ENCODE assay signal across 1 cellular context in genomic region chr7:38178004-38178694, GRCh38.
TF ChIP-seq lines count a peak whose summit lies in the region.

TSS of gene STARD3NL (plus strand) at chr7:38178245. CDS start at chr7:38207505, 29,260 bp downstream.

TF ChIP-seq in K562, 482 proteins besides CTCF, POLR2A, EP300 and RAD21 (continued from another document):
- TF ChIP-seq, protein P1, sequence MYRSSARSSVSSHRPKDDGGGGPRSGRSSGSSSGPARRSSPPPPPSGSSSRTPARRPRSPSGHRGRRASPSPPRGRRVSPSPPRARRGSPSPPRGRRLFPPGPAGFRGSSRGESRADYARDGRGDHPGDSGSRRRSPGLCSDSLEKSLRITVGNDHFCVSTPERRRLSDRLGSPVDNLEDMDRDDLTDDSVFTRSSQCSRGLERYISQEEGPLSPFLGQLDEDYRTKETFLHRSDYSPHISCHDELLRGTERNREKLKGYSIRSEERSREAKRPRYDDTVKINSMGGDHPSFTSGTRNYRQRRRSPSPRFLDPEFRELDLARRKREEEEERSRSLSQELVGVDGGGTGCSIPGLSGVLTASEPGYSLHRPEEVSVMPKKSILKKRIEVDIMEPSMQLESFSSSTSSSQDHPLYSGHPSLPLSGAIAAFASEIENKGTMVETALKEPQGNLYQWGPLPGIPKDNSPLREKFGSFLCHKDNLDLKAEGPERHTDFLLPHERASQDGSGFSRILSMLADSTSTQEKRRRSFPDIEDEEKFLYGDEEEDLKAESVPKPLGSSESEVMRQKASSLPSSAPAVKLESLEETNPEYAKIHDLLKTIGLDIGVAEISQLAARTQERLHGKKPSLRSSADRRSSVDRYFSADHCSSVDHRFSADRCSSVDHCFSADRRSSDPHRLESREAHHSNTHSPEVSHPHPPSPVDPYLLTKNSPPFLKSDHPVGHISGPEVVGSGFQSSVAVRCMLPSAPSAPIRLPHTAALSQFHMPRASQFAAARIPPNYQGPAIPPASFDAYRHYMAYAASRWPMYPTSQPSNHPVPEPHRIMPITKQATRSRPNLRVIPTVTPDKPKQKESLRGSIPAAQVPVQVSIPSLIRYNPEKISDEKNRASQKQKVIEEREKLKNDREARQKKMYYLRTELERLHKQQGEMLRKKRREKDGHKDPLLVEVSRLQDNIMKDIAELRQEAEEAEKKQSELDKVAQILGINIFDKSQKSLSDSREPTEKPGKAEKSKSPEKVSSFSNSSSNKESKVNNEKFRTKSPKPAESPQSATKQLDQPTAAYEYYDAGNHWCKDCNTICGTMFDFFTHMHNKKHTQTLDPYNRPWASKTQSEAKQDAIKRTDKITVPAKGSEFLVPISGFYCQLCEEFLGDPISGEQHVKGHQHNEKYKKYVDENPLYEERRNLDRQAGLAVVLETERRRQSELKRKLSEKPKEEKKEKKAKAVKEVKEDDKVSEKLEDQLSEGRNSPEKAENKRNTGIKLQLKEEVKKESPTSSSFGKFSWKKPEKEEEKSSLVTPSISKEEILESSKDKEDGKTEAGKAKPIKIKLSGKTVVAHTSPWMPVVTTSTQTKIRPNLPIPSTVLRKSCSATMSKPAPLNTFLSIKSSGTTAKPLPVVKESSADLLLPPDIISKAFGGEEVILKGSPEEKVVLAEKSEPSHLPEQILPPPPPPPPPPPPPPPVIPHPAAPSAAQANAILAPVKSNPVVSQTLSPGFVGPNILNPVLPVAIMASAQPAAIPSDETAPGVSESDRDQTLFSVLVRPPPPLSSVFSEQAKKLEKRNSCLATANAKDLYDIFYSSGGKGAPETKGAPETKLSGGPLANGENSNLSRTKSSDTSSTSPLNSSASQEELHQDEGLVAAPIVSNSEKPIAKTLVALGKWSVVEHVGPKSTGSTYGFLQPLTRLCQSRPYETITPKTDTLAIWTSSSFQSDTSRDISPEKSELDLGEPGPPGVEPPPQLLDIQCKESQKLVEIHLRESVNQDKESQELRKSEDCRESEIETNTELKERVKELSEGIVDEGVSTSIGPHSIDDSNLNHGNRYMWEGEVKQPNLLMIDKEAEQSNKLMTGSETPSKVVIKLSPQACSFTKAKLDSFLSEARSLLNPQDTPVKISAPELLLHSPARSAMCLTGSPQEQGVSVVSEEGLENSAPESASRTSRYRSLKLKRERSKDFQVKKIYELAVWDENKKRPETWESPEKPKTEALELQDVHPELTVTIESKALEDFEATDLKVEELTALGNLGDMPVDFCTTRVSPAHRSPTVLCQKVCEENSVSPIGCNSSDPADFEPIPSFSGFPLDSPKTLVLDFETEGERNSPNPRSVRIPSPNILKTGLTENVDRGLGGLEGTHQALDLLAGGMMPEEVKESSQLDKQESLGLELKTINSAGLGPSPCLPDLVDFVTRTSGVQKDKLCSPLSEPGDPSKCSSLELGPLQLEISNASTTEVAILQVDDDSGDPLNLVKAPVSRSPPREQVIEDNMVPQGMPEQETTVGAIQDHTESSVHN (IDR thresholded peaks at IDR 0.05; ENCODE audit: borderline replicate concordance in 1 of 2, low read depth in 1 of 2) = no peak
- TF ChIP-seq MCM7 (IDR thresholded peaks at IDR 0.05) (no peak), HSF4 (CRISPR knock-in tag; IDR thresholded peaks at IDR 0.05; ENCODE audit: borderline replicate concordance) (no peak), MEIS2 (IDR thresholded peaks at IDR 0.05; ENCODE audit: partially characterized antibody) (peak; percentile 39), NEUROD1 (IDR thresholded peaks at IDR 0.05; ENCODE audit: borderline replicate concordance, low read depth, low read length, partially characterized antibody) (peak; percentile 73), U2AF1 (optimal IDR thresholded peaks at IDR 0.05; ENCODE audit: low read depth, low read length) (no peak), SNIP1 (IDR thresholded peaks at IDR 0.05; ENCODE audit: low read depth) (no peak), MTA3 (IDR thresholded peaks at IDR 0.05; ENCODE audit: borderline replicate concordance) (peak; percentile 80; the same call in 1 of the 2 replicates), PRPF4 (IDR thresholded peaks at IDR 0.05; ENCODE audit: insufficient read depth, low read depth, low read length, poor library complexity, severe bottlenecking) (no peak), CCNT2 (IDR thresholded peaks at IDR 0.05; ENCODE audit: borderline replicate concordance, extremely low read depth, insufficient read length, low read depth, low read length) (peak; percentile 63), ZNF830 (CRISPR knock-in tag; IDR thresholded peaks at IDR 0.05) (no peak), ELK3 (CRISPR knock-in tag; IDR thresholded peaks at IDR 0.05) (no peak), NR2C1 (IDR thresholded peaks at IDR 0.05) (no peak), NR2C1 (tag; IDR thresholded peaks at IDR 0.05) (no peak), RBBP5 (IDR thresholded peaks at IDR 0.05; ENCODE audit: borderline replicate concordance, insufficient read depth, low read length, poor library complexity, severe bottlenecking) (peak; percentile 77)
- TF ChIP-seq, protein P2, sequence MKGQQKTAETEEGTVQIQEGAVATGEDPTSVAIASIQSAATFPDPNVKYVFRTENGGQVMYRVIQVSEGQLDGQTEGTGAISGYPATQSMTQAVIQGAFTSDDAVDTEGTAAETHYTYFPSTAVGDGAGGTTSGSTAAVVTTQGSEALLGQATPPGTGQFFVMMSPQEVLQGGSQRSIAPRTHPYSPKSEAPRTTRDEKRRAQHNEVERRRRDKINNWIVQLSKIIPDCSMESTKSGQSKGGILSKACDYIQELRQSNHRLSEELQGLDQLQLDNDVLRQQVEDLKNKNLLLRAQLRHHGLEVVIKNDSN (CRISPR knock-in tag; IDR thresholded peaks at IDR 0.05) = peak; percentile 30; the same call in 1 of the 2 replicates
- TF ChIP-seq, protein P3, sequence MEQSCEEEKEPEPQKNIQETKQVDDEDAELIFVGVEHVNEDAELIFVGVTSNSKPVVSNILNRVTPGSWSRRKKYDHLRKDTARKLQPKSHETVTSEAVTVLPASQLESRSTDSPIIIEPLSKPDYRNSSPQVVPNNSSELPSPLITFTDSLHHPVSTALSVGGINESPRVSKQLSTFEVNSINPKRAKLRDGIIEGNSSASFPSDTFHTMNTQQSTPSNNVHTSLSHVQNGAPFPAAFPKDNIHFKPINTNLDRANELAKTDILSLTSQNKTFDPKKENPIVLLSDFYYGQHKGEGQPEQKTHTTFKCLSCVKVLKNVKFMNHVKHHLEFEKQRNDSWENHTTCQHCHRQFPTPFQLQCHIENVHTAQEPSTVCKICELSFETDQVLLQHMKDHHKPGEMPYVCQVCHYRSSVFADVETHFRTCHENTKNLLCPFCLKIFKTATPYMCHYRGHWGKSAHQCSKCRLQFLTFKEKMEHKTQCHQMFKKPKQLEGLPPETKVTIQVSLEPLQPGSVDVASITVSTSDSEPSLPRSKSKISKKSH (CRISPR knock-in tag; IDR thresholded peaks at IDR 0.05) = no peak
- TF ChIP-seq, protein P4, sequence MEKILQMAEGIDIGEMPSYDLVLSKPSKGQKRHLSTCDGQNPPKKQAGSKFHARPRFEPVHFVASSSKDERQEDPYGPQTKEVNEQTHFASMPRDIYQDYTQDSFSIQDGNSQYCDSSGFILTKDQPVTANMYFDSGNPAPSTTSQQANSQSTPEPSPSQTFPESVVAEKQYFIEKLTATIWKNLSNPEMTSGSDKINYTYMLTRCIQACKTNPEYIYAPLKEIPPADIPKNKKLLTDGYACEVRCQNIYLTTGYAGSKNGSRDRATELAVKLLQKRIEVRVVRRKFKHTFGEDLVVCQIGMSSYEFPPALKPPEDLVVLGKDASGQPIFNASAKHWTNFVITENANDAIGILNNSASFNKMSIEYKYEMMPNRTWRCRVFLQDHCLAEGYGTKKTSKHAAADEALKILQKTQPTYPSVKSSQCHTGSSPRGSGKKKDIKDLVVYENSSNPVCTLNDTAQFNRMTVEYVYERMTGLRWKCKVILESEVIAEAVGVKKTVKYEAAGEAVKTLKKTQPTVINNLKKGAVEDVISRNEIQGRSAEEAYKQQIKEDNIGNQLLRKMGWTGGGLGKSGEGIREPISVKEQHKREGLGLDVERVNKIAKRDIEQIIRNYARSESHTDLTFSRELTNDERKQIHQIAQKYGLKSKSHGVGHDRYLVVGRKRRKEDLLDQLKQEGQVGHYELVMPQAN (IDR thresholded peaks at IDR 0.05; ENCODE audit: borderline replicate concordance) = 0 out of 2 replicates have a peak, but pooled peaks have one; percentile 37
- TF ChIP-seq, protein P5, sequence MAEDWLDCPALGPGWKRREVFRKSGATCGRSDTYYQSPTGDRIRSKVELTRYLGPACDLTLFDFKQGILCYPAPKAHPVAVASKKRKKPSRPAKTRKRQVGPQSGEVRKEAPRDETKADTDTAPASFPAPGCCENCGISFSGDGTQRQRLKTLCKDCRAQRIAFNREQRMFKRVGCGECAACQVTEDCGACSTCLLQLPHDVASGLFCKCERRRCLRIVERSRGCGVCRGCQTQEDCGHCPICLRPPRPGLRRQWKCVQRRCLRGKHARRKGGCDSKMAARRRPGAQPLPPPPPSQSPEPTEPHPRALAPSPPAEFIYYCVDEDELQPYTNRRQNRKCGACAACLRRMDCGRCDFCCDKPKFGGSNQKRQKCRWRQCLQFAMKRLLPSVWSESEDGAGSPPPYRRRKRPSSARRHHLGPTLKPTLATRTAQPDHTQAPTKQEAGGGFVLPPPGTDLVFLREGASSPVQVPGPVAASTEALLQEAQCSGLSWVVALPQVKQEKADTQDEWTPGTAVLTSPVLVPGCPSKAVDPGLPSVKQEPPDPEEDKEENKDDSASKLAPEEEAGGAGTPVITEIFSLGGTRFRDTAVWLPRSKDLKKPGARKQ (CRISPR knock-in tag; IDR thresholded peaks at IDR 0.05) = no peak
TF ChIP-seq in K562: peak in this region for 107.
